1 cellular context compared by ENCODE assay signal in the genomic region with DNA sequence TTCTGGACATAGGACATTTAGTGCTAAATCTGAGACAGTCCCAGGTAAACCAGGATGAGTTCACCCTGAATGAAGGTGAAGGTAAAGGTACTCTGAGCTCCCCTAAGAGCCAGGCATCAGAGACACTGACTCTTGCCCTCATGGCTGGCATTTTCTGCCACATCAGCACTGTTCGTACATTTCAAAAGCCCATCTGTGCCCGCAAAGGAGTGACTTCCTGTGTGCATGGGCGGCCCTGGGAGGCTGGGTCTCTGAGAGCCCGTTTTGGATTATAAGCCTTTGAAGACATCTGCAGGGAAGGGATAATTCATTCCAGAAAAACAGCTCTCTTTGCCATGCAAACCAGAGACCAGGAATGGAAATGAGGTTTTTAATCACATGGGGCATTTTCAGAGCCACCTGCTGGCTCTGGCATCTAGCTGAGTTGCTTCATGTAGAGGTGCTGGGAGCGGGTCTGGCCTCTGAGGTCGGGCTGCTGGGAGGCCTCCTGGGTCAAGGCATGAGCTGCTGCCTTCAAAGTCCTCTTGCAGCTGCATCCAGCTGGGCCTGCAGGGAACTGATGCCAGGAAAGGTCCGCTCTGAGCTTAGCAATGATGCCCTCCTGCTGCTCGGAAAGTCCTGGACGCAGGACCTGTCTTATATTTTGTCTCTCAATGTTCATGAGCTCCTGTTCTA.
TF ChIP-seq lines count a peak whose summit lies in the region.

No MANE protein-coding gene starts in this region.

TF ChIP-seq in HepG2, 621 proteins besides CTCF, POLR2A, EP300 and RAD21 (continued from another document):
- TF ChIP-seq, protein P1, sequence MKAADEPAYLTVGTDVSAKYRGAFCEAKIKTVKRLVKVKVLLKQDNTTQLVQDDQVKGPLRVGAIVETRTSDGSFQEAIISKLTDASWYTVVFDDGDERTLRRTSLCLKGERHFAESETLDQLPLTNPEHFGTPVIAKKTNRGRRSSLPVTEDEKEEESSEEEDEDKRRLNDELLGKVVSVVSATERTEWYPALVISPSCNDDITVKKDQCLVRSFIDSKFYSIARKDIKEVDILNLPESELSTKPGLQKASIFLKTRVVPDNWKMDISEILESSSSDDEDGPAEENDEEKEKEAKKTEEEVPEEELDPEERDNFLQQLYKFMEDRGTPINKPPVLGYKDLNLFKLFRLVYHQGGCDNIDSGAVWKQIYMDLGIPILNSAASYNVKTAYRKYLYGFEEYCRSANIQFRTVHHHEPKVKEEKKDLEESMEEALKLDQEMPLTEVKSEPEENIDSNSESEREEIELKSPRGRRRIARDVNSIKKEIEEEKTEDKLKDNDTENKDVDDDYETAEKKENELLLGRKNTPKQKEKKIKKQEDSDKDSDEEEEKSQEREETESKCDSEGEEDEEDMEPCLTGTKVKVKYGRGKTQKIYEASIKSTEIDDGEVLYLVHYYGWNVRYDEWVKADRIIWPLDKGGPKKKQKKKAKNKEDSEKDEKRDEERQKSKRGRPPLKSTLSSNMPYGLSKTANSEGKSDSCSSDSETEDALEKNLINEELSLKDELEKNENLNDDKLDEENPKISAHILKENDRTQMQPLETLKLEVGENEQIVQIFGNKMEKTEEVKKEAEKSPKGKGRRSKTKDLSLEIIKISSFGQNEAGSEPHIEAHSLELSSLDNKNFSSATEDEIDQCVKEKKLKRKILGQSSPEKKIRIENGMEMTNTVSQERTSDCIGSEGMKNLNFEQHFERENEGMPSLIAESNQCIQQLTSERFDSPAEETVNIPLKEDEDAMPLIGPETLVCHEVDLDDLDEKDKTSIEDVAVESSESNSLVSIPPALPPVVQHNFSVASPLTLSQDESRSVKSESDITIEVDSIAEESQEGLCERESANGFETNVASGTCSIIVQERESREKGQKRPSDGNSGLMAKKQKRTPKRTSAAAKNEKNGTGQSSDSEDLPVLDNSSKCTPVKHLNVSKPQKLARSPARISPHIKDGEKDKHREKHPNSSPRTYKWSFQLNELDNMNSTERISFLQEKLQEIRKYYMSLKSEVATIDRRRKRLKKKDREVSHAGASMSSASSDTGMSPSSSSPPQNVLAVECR (CRISPR knock-in tag; IDR thresholded peaks at IDR 0.05; ENCODE audit: borderline replicate concordance) = no peak
- TF ChIP-seq ZNF660 (CRISPR knock-in tag; IDR thresholded peaks at IDR 0.05; ENCODE audit: borderline replicate concordance, low read depth) = no peak
- TF ChIP-seq MAFK (conservative IDR thresholded peaks at IDR 0.05 in 1 of 2, IDR thresholded peaks at IDR 0.05 in 1 of 2; ENCODE audit: low read length in 2 of 2) = peak; percentile 84 to 85
- TF ChIP-seq, protein P2, sequence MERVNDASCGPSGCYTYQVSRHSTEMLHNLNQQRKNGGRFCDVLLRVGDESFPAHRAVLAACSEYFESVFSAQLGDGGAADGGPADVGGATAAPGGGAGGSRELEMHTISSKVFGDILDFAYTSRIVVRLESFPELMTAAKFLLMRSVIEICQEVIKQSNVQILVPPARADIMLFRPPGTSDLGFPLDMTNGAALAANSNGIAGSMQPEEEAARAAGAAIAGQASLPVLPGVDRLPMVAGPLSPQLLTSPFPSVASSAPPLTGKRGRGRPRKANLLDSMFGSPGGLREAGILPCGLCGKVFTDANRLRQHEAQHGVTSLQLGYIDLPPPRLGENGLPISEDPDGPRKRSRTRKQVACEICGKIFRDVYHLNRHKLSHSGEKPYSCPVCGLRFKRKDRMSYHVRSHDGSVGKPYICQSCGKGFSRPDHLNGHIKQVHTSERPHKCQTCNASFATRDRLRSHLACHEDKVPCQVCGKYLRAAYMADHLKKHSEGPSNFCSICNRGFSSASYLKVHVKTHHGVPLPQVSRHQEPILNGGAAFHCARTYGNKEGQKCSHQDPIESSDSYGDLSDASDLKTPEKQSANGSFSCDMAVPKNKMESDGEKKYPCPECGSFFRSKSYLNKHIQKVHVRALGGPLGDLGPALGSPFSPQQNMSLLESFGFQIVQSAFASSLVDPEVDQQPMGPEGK (CRISPR knock-in tag; IDR thresholded peaks at IDR 0.05) = no peak
